ENCODE assay signal across 8 cellular contexts in genomic region chr7:108455833-108456677, GRCh38. TPM values are rescaled to one million over a fixed set of nuclear protein-coding genes. Genes with fewer than 3 reads are reported as not detected.
DNase-seq lines count a peak whose midpoint lies in the region; ATAC-seq and TF ChIP-seq lines count a peak whose summit lies in the region.

Gene NRCAM (minus strand): TSS chr7:108456436. CDS start chr7:108240064, 216,372 bp downstream.

- TF ChIP-seq CTCF in adrenal gland (IDR thresholded peaks at IDR 0.05), result peak in 3 of 6 experiments; percentile 3 to 31 (median 13)
- no peak for TF ChIP-seq CTCF in left ventricle myocardium inferior (IDR thresholded peaks at IDR 0.05; ENCODE audit: borderline replicate concordance)

- peak; percentile 26 for DNase-seq in EL
- peak; percentile 99 for DNase-seq in NCI-H69 (lab: John Stamatoyannopoulos, UW)
- DNase-seq in adrenal gland, result peak; percentile 89 to 96 (median 93)
- no peak for DNase-seq in left ventricle myocardium inferior
- peak; percentile 40 to 95 (median 76) for DNase-seq in posterior cingulate gyrus

- ATAC-seq in HG03135 (IDR thresholded peaks at IDR 0.05; ENCODE audit: unreplicated experiment) (peak; percentile 43), GM21576 (IDR thresholded peaks at IDR 0.05; ENCODE audit: unreplicated experiment) (no peak), GM21737 (IDR thresholded peaks at IDR 0.05; ENCODE audit: unreplicated experiment) (no peak)

- 0 to 1% (median 0%) methylated on average over 1 to 93 of the region's 93 CpGs for WGBS in adrenal gland, 4 donors

- peak within 1 kb of the TSS; percentile 65 to 83 (median 78) for H3K4me3 ChIP-seq in adrenal gland
- peak within 1 kb of the TSS; percentile 67 for H3K4me3 ChIP-seq in left ventricle myocardium inferior

- no peaks in the 10 kb centered on the region for H3K36me3 ChIP-seq in adrenal gland (replicated peaks in 1 of 2)
- no peaks in the 10 kb centered on the region for H3K36me3 ChIP-seq in left ventricle myocardium inferior

- H3K4me1 ChIP-seq in adrenal gland (replicated peaks in 1 of 2) (peaks cover 3 to 33% of the 10 kb centered on the region in 2 donors), left ventricle myocardium inferior (peaks cover 26% of the 10 kb centered on the region)

- H3K27me3 ChIP-seq in adrenal gland (no peaks in the 10 kb centered on the region), left ventricle myocardium inferior (ENCODE audit: low read depth) (peaks cover 88% of the 10 kb centered on the region)

- no peaks in the 10 kb centered on the region for H3K9me3 ChIP-seq in adrenal gland (replicated peaks in 1 of 3)
- H3K9me3 ChIP-seq in left ventricle myocardium inferior (replicated peaks), result no peaks in the 10 kb centered on the region

- intact Hi-C loops in adrenal gland (cut with DNase I) (loop anchor here in 1 of 2 donors (10.0 kb wide), 1 partner anchor 271 kb away; no protein-coding TSS in a partner anchor), left ventricle myocardium inferior (cut with micrococcal nuclease) (no loop called here), posterior cingulate gyrus (cut with DNase I) (loop anchor here (10.0 kb wide), 1 partner anchor 51 kb away; no protein-coding TSS in a partner anchor)

- peak within 1 kb of the TSS; percentile 54 to 92 (median 78) for H3K27ac ChIP-seq in adrenal gland
- no peak within 1 kb of the TSS for H3K27ac ChIP-seq in left ventricle myocardium inferior (replicated peaks)

- peak; percentile 75 to 84 for TF ChIP-seq POLR2A in adrenal gland (IDR thresholded peaks at IDR 0.05)

RNA-seq across cellular contexts. Expression of gene NRCAM, which starts in this region (rescaled TPM):
- total RNA-seq in adrenal gland (100 to 1,000 TPM in 7 of 8 donors, 10 to 100 TPM in 1; 73.2 to 212 (median 155) TPM), left ventricle myocardium inferior (0.14 TPM)
- polyA plus RNA-seq in adrenal gland, result 100 to 1,000 TPM in 1 of 3 donors, 10 to 100 TPM in 2; 71.6 to 103 (median 78.9) TPM

Comparison
In these comparisons a context has a peak if more than half of its experiments do, and no peak if none do; other contexts are left out.
1. RNA of gene NRCAM (total RNA-seq): 73.2 to 212 TPM in adrenal gland; 0.14 TPM in left ventricle myocardium inferior (single experiment); every median in the first group is over 10 times any median in the second.